In genomic region chr2:218743072-218743471, GRCh38 we compare ENCODE assay signal across 17 cellular contexts. TPM values are rescaled to one million over a fixed set of nuclear protein-coding genes. Genes with fewer than 3 reads are reported as not detected.
DNase-seq lines count a peak whose midpoint lies in the region; ATAC-seq and TF ChIP-seq lines count a peak whose summit lies in the region.
"Had no signal": no experiment of that assay in that cellular context is flagged by ENCODE, and none has a peak within 500 bp of the region (broad histone marks: within the 10 kb centered on the region; RNA-seq: fewer than 3 reads in every experiment).

No MANE protein-coding gene starts in this region.

- no peak overlapping the region for H3K23ac ChIP-seq in neuronal stem cell (ENCODE audit: low read depth, low read length, poor library complexity)

- no peak overlapping the region for H2BK12ac ChIP-seq in neuronal stem cell (ENCODE audit: low read length)

- H2AK5ac ChIP-seq in neuronal stem cell (ENCODE audit: low read depth, low read length), result no peak overlapping the region

- no peak overlapping the region for H2AFZ ChIP-seq in neuronal stem cell (ENCODE audit: low read length)

- H3K9me3 ChIP-seq in neuronal stem cell (replicated peaks in 1 of 2; ENCODE audit: control insufficient read depth in 2 of 2, insufficient read depth in 1 of 2, low read depth in 1 of 2, low read length in 2 of 2), result no peaks in the 10 kb centered on the region
- H3K9me3 ChIP-seq: testis had no signal

- H3K4me3 ChIP-seq in neuronal stem cell (ENCODE audit: low read length in 2 of 2), result no peak overlapping the region
- H3K4me3 ChIP-seq: testis had no signal

- CTCF ChIA-PET in activated CD4-positive, alpha-beta memory T cell treated with anti-CD3 and anti-CD28 coated beads, Interleukin-2, amount 10 ng/mL, durations not matched to agents 7 days and 5 days (lab: Charles Lee), result interaction anchor here (0.7 kb wide), 2 partner anchors 33 to 105 kb away, joined by 3 read pairs; no protein-coding TSS in a partner anchor

- no peak overlapping the region for H2BK5ac ChIP-seq in neuronal stem cell (ENCODE audit: low read length)

- H3K9ac ChIP-seq in neuronal stem cell (ENCODE audit: low read depth, low read length, poor library complexity), result no peak overlapping the region

- peak; percentile 77 for DNase-seq in CD1c-positive myeloid dendritic cell (ENCODE audit: extremely low spot score)
- peak; percentile 55 for DNase-seq in GM13977 (ENCODE audit: low spot score)
- peak; percentile 53 for DNase-seq in SKM-1 treated with dmso at 0.1 percent for 144 hours (lab: John Stamatoyannopoulos, UW; ENCODE audit: unreplicated experiment)
- no peak for DNase-seq in nephron progenitor cell
- no peak for DNase-seq in ecto neural progenitor cell (ENCODE audit: low spot score)
- DNase-seq in activated CD4-positive, alpha-beta memory T cell treated with anti-CD3 and anti-CD28 coated beads, Interleukin-2, amount 10 ng/mL, durations not matched to agents 7 days and 5 days, result no peak
- DNase-seq in neuronal stem cell (ENCODE audit: low spot score), result no peak
- DNase-seq: activated CD4-positive, alpha-beta T cell treated with anti-CD3 and anti-CD28 coated beads for 4 hours; activated T-cell treated with anti-CD3 and anti-CD28 coated beads for 4 hours; HCEC 1CT; NCI-H187; stimulated activated CD4-positive, alpha-beta T cell treated with anti-CD3 and anti-CD28 coated beads, Interleukin-4, amount 100 ng/mL, for 24 hours; testis had no signal

- H3K14ac ChIP-seq in neuronal stem cell (ENCODE audit: low read length), result no peak overlapping the region

- no peak overlapping the region for H3K27ac Mint-ChIP-seq in nephron progenitor cell
- no peak overlapping the region for H3K27ac Mint-ChIP-seq in activated CD4-positive, alpha-beta memory T cell treated with anti-CD3 and anti-CD28 coated beads, Interleukin-2, amount 10 ng/mL, durations not matched to agents 7 days and 5 days
- H3K27ac Mint-ChIP-seq: activated naive CD4-positive, alpha-beta T cell treated with anti-CD3 and anti-CD28 coated beads, Interleukin-2, amount 50 U/mL, for 24 hours had no signal

- no peak for TF ChIP-seq CTCF in GM13977 (IDR thresholded peaks at IDR 0.05; ENCODE audit: extremely low read depth, insufficient read depth, missing control alignments)
- no peak for TF ChIP-seq CTCF in nephron progenitor cell (IDR thresholded peaks at IDR 0.05)

- peaks cover 2 to 7% of the 10 kb centered on the region in 2 donors for H3K4me1 ChIP-seq in neuronal stem cell (ENCODE audit: control insufficient read depth in 2 of 2, insufficient read depth in 1 of 2, low read depth in 1 of 2, low read length in 2 of 2)

- no peak overlapping the region for H4K91ac ChIP-seq in neuronal stem cell (ENCODE audit: low read depth, low read length, poor library complexity)

- peaks cover 44 to 97% of the 10 kb centered on the region in 2 donors for H3K36me3 ChIP-seq in neuronal stem cell (replicated peaks in 1 of 2; ENCODE audit: control insufficient read depth in 2 of 2, insufficient read depth in 2 of 2, low read length in 2 of 2)

- in situ Hi-C loops in GM13977 (cut with MboI; ENCODE audit: low pct_unique_long_range_greater_than_20kb, low sequenced_read_pairs, unreplicated experiment), result no loop called here

- H3K4me2 ChIP-seq in neuronal stem cell (ENCODE audit: insufficient read depth, low read length, poor library complexity, severe bottlenecking), result no peak overlapping the region

- H3K4ac ChIP-seq in neuronal stem cell (ENCODE audit: low read length), result no peak overlapping the region

- no peak overlapping the region for H3K18ac ChIP-seq in neuronal stem cell (ENCODE audit: low read length)

- ATAC-seq in HG02973 (IDR thresholded peaks at IDR 0.05; ENCODE audit: unreplicated experiment), result peak; percentile 68

- H2BK120ac ChIP-seq in neuronal stem cell (ENCODE audit: low read depth, low read length), result no peak overlapping the region

- no peaks in the 10 kb centered on the region for H3K27me3 Mint-ChIP-seq in nephron progenitor cell (ENCODE audit: low read depth, poor library complexity)
- H3K27me3 Mint-ChIP-seq in activated CD4-positive, alpha-beta memory T cell treated with anti-CD3 and anti-CD28 coated beads, Interleukin-2, amount 10 ng/mL, durations not matched to agents 7 days and 5 days, result no peaks in the 10 kb centered on the region
- H3K27me3 Mint-ChIP-seq: activated naive CD4-positive, alpha-beta T cell treated with anti-CD3 and anti-CD28 coated beads, Interleukin-2, amount 50 U/mL, for 24 hours; brain had no signal

- no peak overlapping the region for H2BK15ac ChIP-seq in neuronal stem cell (ENCODE audit: low read length)

- no peak overlapping the region for H3K27ac ChIP-seq in neuronal stem cell (replicated peaks; ENCODE audit: low read length)
- H3K27ac ChIP-seq: testis had no signal

- no peak overlapping the region for H3K4me3 Mint-ChIP-seq in nephron progenitor cell
- no peak overlapping the region for H3K4me3 Mint-ChIP-seq in activated CD4-positive, alpha-beta memory T cell treated with anti-CD3 and anti-CD28 coated beads, Interleukin-2, amount 10 ng/mL, durations not matched to agents 7 days and 5 days
- H3K4me3 Mint-ChIP-seq: activated naive CD4-positive, alpha-beta T cell treated with anti-CD3 and anti-CD28 coated beads, Interleukin-2, amount 50 U/mL, for 24 hours; brain had no signal

- H3K27me3 ChIP-seq in neuronal stem cell (ENCODE audit: control insufficient read depth in 3 of 3, insufficient read depth in 3 of 3, low read depth in 1 of 3, low read length in 3 of 3), result no peaks in the 10 kb centered on the region
- H3K27me3 ChIP-seq: testis had no signal

- no peaks in the 10 kb centered on the region for H3K4me1 Mint-ChIP-seq in nephron progenitor cell
- peaks cover 16% of the 10 kb centered on the region for H3K4me1 Mint-ChIP-seq in activated CD4-positive, alpha-beta memory T cell treated with anti-CD3 and anti-CD28 coated beads, Interleukin-2, amount 10 ng/mL, durations not matched to agents 7 days and 5 days

- no peaks in the 10 kb centered on the region for H3K9me3 Mint-ChIP-seq in nephron progenitor cell
- H3K9me3 Mint-ChIP-seq in activated CD4-positive, alpha-beta memory T cell treated with anti-CD3 and anti-CD28 coated beads, Interleukin-2, amount 10 ng/mL, durations not matched to agents 7 days and 5 days, result no peaks in the 10 kb centered on the region
- H3K9me3 Mint-ChIP-seq: activated naive CD4-positive, alpha-beta T cell treated with anti-CD3 and anti-CD28 coated beads, Interleukin-2, amount 50 U/mL, for 24 hours; brain had no signal

- no CpG with 5 or more reads among the region's 6 CpGs for WGBS in neuronal stem cell (ENCODE audit: extremely low coverage in 2 of 2, insufficient read length in 2 of 2, insufficient replicate concordance in 1 of 2), 2 donors

- H4K8ac ChIP-seq in neuronal stem cell (ENCODE audit: low read depth, low read length), result no peak overlapping the region

- peaks cover 77% of the 10 kb centered on the region for H3K36me3 Mint-ChIP-seq in nephron progenitor cell (ENCODE audit: low read depth)
- H3K36me3 Mint-ChIP-seq in activated CD4-positive, alpha-beta memory T cell treated with anti-CD3 and anti-CD28 coated beads, Interleukin-2, amount 10 ng/mL, durations not matched to agents 7 days and 5 days (ENCODE audit: low read depth), result peaks cover 48% of the 10 kb centered on the region

- POLR2A ChIA-PET in activated CD4-positive, alpha-beta memory T cell treated with anti-CD3 and anti-CD28 coated beads, Interleukin-2, amount 10 ng/mL, durations not matched to agents 7 days and 5 days (lab: Charles Lee), result no interaction called here

- no peaks in the 10 kb centered on the region for H3K79me1 ChIP-seq in neuronal stem cell (ENCODE audit: low read depth, low read length)

RNA-seq across cellular contexts. Expression of gene TTLL4, which starts 32.4 kb away (rescaled TPM):
- total RNA-seq in activated CD4-positive, alpha-beta memory T cell treated with anti-CD3 and anti-CD28 coated beads, Interleukin-2, amount 10 ng/mL, durations not matched to agents 7 days and 5 days, result 10 to 100 TPM; 27.6 to 29.2 TPM
- 51.6 TPM for polyA plus RNA-seq in neuronal stem cell (2013, experiment 1 of 2)
- 49.0 TPM for polyA plus RNA-seq in neuronal stem cell (2013, experiment 2 of 2)

RNA-seq across cellular contexts. Expression of gene CYP27A1, which starts 38.9 kb away (rescaled TPM):
- not detected for total RNA-seq in activated CD4-positive, alpha-beta memory T cell treated with anti-CD3 and anti-CD28 coated beads, Interleukin-2, amount 10 ng/mL, durations not matched to agents 7 days and 5 days
- polyA plus RNA-seq in neuronal stem cell (2013, experiment 1 of 2), result 0.99 TPM
- polyA plus RNA-seq in neuronal stem cell (2013, experiment 2 of 2), result 0.84 TPM
- total RNA-seq: NCI-H460 had no signal

Comparison
In these comparisons a context has a peak if more than half of its experiments do, and no peak if none do; other contexts are left out.
1. DNase-seq: peak in CD1c-positive myeloid dendritic cell (single experiment), GM13977 (single experiment) and SKM-1 treated with dmso at 0.1 percent for 144 hours (single experiment); none in nephron progenitor cell (single experiment), ecto neural progenitor cell (single experiment), activated CD4-positive, alpha-beta memory T cell treated with anti-CD3 and anti-CD28 coated beads, Interleukin-2, amount 10 ng/mL, durations not matched to agents 7 days and 5 days (single experiment) and neuronal stem cell (single experiment).